In the genomic region with DNA sequence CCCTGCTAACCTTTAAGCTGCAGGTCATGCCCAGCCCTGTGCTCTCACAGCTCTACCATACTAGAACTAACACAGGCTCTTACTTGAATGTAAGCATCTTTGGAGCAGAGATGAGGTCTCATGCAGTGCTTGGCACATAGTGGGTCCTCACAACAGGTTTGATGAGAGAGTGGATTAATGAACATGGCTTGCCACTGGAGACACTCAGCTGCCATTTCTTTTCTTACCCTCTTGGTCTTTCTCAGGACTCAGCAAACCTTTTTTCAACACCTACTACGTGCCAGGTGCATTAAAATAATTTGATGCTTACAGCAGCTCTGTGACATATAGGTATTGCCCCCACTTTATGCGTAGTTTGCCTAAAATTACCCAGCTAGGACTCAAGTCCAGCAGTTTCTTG, we compare ENCODE assay signal across 14 cellular contexts.
A peak's percentile ranks its signal among the peaks of the same experiment; 100 is the strongest.
DNase-seq lines count a peak whose midpoint lies in the region; ATAC-seq and TF ChIP-seq lines count a peak whose summit lies in the region.
"Had no signal": no experiment of that assay in that cellular context is flagged by ENCODE, and none has a peak within 500 bp of the region (broad histone marks: within the 10 kb centered on the region; RNA-seq: fewer than 3 reads in every experiment).

No MANE protein-coding gene starts in this region.

- H3K36me3 ChIP-seq in CD8-positive, alpha-beta T cell (ENCODE audit: insufficient read depth, low read length) = peaks cover 2% of the 10 kb centered on the region
- peaks cover 93% of the 10 kb centered on the region for H3K36me3 ChIP-seq in KOPT-K1 (ENCODE audit: insufficient read depth, low read length)

- DNase-seq in CD8-positive, alpha-beta T cell = no peak
- DNase-seq in progenitor cell of endocrine pancreas (ENCODE audit: low spot score, unreplicated experiment) (no peak), CD1c-positive myeloid dendritic cell (ENCODE audit: extremely low spot score) (no peak)
- DNase-seq: ACHN; C1 segment of cervical spinal cord; CD4-positive, alpha-beta memory T cell; COR-L47; GF-D8; GM23248 had no signal

- POLR2A ChIA-PET in CD8-positive, alpha-beta T cell (lab: Charles Lee) = no interaction called here

- CTCF ChIA-PET in CD8-positive, alpha-beta T cell (lab: Charles Lee) = interaction anchor here (1.9 kb wide), 1 partner anchor 146 kb away, joined by 6 read pairs; no protein-coding TSS in a partner anchor

- no peaks in the 10 kb centered on the region for H3K4me1 ChIP-seq in CD8-positive, alpha-beta T cell (ENCODE audit: insufficient read depth, low read length)

- no peak overlapping the region for H3K4me3 Mint-ChIP-seq in CD8-positive, alpha-beta T cell
- H3K4me3 Mint-ChIP-seq in brain (no peak overlapping the region), progenitor cell of endocrine pancreas (ENCODE audit: low read depth) (no peak overlapping the region)
- H3K4me3 Mint-ChIP-seq: CD4-positive, alpha-beta memory T cell had no signal

- H3K27ac Mint-ChIP-seq in CD8-positive, alpha-beta T cell = peak overlapping the region; percentile 8
- H3K27ac Mint-ChIP-seq in brain (peak overlapping the region in 4 of 5 experiments; percentile 27 to 94 (median 51)), progenitor cell of endocrine pancreas (peak overlapping the region; percentile 9)

- no peak overlapping the region for H3K4me3 ChIP-seq in CD8-positive, alpha-beta T cell (ENCODE audit: low read depth, low read length)
- H3K4me3 ChIP-seq: GM23248 had no signal

- no peaks in the 10 kb centered on the region for H3K27me3 ChIP-seq in CD8-positive, alpha-beta T cell (ENCODE audit: insufficient read depth, low read length)

- peaks cover 5% of the 10 kb centered on the region for H3K4me1 Mint-ChIP-seq in CD8-positive, alpha-beta T cell (ENCODE audit: low read depth)
- peaks cover 35% of the 10 kb centered on the region for H3K4me1 Mint-ChIP-seq in brain
- no peaks in the 10 kb centered on the region for H3K4me1 Mint-ChIP-seq in progenitor cell of endocrine pancreas (ENCODE audit: low read depth)

- H3K9me3 ChIP-seq in CD8-positive, alpha-beta T cell (ENCODE audit: low read length) = peaks cover 6% of the 10 kb centered on the region
- H3K9me3 ChIP-seq in KOPT-K1 (ENCODE audit: insufficient read depth, low read length, poor library complexity, severe bottlenecking) = peaks cover 63% of the 10 kb centered on the region

- peaks cover 30% of the 10 kb centered on the region for H3K9me3 Mint-ChIP-seq in CD8-positive, alpha-beta T cell
- H3K9me3 Mint-ChIP-seq in brain (peaks cover 28 to 84% (median 42%) of the 10 kb centered on the region in 5 experiments), progenitor cell of endocrine pancreas (ENCODE audit: low read depth) (peaks cover 12% of the 10 kb centered on the region)

- no peak for ATAC-seq in CD8-positive, alpha-beta T cell
- no peak for ATAC-seq in HG03565 (IDR thresholded peaks at IDR 0.05; ENCODE audit: unreplicated experiment)
- no peak for ATAC-seq in activated CD4-positive, CD25-positive, alpha-beta regulatory T cell treated with anti-CD3 and anti-CD28 coated beads, Interleukin-2, amount 50 U/mL, for 24 hours

- no peak for TF ChIP-seq CTCF in CD8-positive, alpha-beta T cell (IDR thresholded peaks at IDR 0.05)
- TF ChIP-seq CTCF in brain (conservative IDR thresholded peaks at IDR 0.05) (no peak), progenitor cell of endocrine pancreas (IDR thresholded peaks at IDR 0.05; ENCODE audit: unreplicated experiment) (no peak)

- no peaks in the 10 kb centered on the region for H3K27me3 Mint-ChIP-seq in CD8-positive, alpha-beta T cell (ENCODE audit: low read depth)
- H3K27me3 Mint-ChIP-seq in brain = no peaks in the 10 kb centered on the region
- no peaks in the 10 kb centered on the region for H3K27me3 Mint-ChIP-seq in progenitor cell of endocrine pancreas
- H3K27me3 Mint-ChIP-seq: CD4-positive, alpha-beta memory T cell; IgD-negative memory B cell had no signal

- H3K36me3 Mint-ChIP-seq in CD8-positive, alpha-beta T cell = peaks cover 69% of the 10 kb centered on the region
- H3K36me3 Mint-ChIP-seq in brain (peaks cover 95% of the 10 kb centered on the region), progenitor cell of endocrine pancreas (ENCODE audit: insufficient read depth) (peaks cover 38% of the 10 kb centered on the region)

- no peak overlapping the region for H3K27ac ChIP-seq in CD8-positive, alpha-beta T cell (ENCODE audit: low read depth, low read length)
- peak overlapping the region; percentile 9 for H3K27ac ChIP-seq in KOPT-K1 (ENCODE audit: low read depth, low read length, poor library complexity, severe bottlenecking)
- H3K27ac ChIP-seq: GM23248 had no signal

- intact Hi-C loops in CD8-positive, alpha-beta T cell (cut with DNase I, micrococcal nuclease) = loop anchor here in 1 of 2 experiments (10.0 kb wide), 1 partner anchor 955 kb away; no protein-coding TSS in a partner anchor
